In genomic region chr17:50476545-50477315, GRCh38 we compare ENCODE assay signal across 1 cellular context.
TF ChIP-seq lines count a peak whose summit lies in the region.

No MANE protein-coding gene starts in this region.

TF ChIP-seq in HepG2, 621 proteins besides CTCF, POLR2A, EP300 and RAD21 (continued from another document and continues in another):
- TF ChIP-seq, protein P1, sequence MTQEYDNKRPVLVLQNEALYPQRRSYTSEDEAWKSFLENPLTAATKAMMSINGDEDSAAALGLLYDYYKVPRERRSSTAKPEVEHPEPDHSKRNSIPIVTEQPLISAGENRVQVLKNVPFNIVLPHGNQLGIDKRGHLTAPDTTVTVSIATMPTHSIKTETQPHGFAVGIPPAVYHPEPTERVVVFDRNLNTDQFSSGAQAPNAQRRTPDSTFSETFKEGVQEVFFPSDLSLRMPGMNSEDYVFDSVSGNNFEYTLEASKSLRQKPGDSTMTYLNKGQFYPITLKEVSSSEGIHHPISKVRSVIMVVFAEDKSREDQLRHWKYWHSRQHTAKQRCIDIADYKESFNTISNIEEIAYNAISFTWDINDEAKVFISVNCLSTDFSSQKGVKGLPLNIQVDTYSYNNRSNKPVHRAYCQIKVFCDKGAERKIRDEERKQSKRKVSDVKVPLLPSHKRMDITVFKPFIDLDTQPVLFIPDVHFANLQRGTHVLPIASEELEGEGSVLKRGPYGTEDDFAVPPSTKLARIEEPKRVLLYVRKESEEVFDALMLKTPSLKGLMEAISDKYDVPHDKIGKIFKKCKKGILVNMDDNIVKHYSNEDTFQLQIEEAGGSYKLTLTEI (CRISPR knock-in tag; conservative IDR thresholded peaks at IDR 0.05) = no peak
- TF ChIP-seq SKI (IDR thresholded peaks at IDR 0.05; ENCODE audit: partially characterized antibody) (no peak), HDAC1 (CRISPR knock-in tag; IDR thresholded peaks at IDR 0.05) (peak; percentile 47; the same call in 1 of the 2 replicates), ZNF563 (CRISPR knock-in tag; IDR thresholded peaks at IDR 0.05) (no peak), MIER2 (CRISPR knock-in tag; IDR thresholded peaks at IDR 0.05) (no peak), TEF (CRISPR knock-in tag; IDR thresholded peaks at IDR 0.05) (peak; percentile 94), MXD3 (CRISPR knock-in tag; IDR thresholded peaks at IDR 0.05) (no peak), NCOA2 (CRISPR knock-in tag; IDR thresholded peaks at IDR 0.05) (no peak), NR2F2 (IDR thresholded peaks at IDR 0.05; ENCODE audit: borderline replicate concordance, low read depth) (no peak; the same call in 1 of the 2 replicates), ZBTB2 (CRISPR knock-in tag; IDR thresholded peaks at IDR 0.05; ENCODE audit: low read depth) (no peak), WIZ (CRISPR knock-in tag; IDR thresholded peaks at IDR 0.05) (no peak), ZNF383 (CRISPR knock-in tag; IDR thresholded peaks at IDR 0.05; ENCODE audit: borderline replicate concordance) (no peak), ZSCAN12 (CRISPR knock-in tag; IDR thresholded peaks at IDR 0.05) (no peak), MBD4 (IDR thresholded peaks at IDR 0.05; ENCODE audit: borderline replicate concordance, low read length) (no peak), CCDC6 (CRISPR knock-in tag; IDR thresholded peaks at IDR 0.05) (no peak), TSC22D2 (CRISPR knock-in tag; IDR thresholded peaks at IDR 0.05; ENCODE audit: borderline replicate concordance) (no peak), SOX5 (CRISPR knock-in tag; IDR thresholded peaks at IDR 0.05; ENCODE audit: borderline replicate concordance) (peak; percentile 41; the same call in 1 of the 2 replicates), ZNF720 (CRISPR knock-in tag; IDR thresholded peaks at IDR 0.05) (no peak), ZSCAN30 (CRISPR knock-in tag; IDR thresholded peaks at IDR 0.05) (no peak), ZNF883 (CRISPR knock-in tag; IDR thresholded peaks at IDR 0.05; ENCODE audit: not compliant biosample characterization) (no peak), ZNF772 (CRISPR knock-in tag; IDR thresholded peaks at IDR 0.05) (peak; percentile 89), ZBTB20 (CRISPR knock-in tag; IDR thresholded peaks at IDR 0.05; ENCODE audit: borderline replicate concordance, low read depth) (peak; percentile 78; the same call in 1 of the 2 replicates), ZFAT (CRISPR knock-in tag; conservative IDR thresholded peaks at IDR 0.05) (no peak), CHCHD3 (CRISPR knock-in tag; IDR thresholded peaks at IDR 0.05) (no peak), HNF4A (CRISPR knock-in tag; IDR thresholded peaks at IDR 0.05) (peak; percentile 73), HNRNPL (IDR thresholded peaks at IDR 0.05; ENCODE audit: low read depth, low read length) (no peak), ZNF557 (CRISPR knock-in tag; IDR thresholded peaks at IDR 0.05) (no peak), ZNF232 (CRISPR knock-in tag; IDR thresholded peaks at IDR 0.05; ENCODE audit: borderline replicate concordance) (0 out of 2 replicates have a peak, but pooled peaks have one; percentile 2), ZMYM3 (CRISPR knock-in tag; IDR thresholded peaks at IDR 0.05) (peak; percentile 62; the same call in 1 of the 2 replicates), ARNTL (CRISPR knock-in tag; IDR thresholded peaks at IDR 0.05) (peak; percentile 97), CENPT (CRISPR knock-in tag; IDR thresholded peaks at IDR 0.05; ENCODE audit: low read depth) (no peak), MED1 (CRISPR knock-in tag; IDR thresholded peaks at IDR 0.05) (peak; percentile 60; the same call in 1 of the 2 replicates), KLF16 (CRISPR knock-in tag; IDR thresholded peaks at IDR 0.05) (peak in 1 of 2 experiments; percentile 43; a peak in 1 of 4 replicates), DBP (CRISPR knock-in tag; IDR thresholded peaks at IDR 0.05; ENCODE audit: not compliant biosample characterization) (no peak), FOXJ3 (CRISPR knock-in tag; IDR thresholded peaks at IDR 0.05; ENCODE audit: borderline replicate concordance) (no peak), ZNF552 (CRISPR knock-in tag; IDR thresholded peaks at IDR 0.05; ENCODE audit: borderline replicate concordance) (no peak), IRX3 (CRISPR knock-in tag; IDR thresholded peaks at IDR 0.05; ENCODE audit: borderline replicate concordance, low read depth) (no peak)
- TF ChIP-seq, protein P2, sequence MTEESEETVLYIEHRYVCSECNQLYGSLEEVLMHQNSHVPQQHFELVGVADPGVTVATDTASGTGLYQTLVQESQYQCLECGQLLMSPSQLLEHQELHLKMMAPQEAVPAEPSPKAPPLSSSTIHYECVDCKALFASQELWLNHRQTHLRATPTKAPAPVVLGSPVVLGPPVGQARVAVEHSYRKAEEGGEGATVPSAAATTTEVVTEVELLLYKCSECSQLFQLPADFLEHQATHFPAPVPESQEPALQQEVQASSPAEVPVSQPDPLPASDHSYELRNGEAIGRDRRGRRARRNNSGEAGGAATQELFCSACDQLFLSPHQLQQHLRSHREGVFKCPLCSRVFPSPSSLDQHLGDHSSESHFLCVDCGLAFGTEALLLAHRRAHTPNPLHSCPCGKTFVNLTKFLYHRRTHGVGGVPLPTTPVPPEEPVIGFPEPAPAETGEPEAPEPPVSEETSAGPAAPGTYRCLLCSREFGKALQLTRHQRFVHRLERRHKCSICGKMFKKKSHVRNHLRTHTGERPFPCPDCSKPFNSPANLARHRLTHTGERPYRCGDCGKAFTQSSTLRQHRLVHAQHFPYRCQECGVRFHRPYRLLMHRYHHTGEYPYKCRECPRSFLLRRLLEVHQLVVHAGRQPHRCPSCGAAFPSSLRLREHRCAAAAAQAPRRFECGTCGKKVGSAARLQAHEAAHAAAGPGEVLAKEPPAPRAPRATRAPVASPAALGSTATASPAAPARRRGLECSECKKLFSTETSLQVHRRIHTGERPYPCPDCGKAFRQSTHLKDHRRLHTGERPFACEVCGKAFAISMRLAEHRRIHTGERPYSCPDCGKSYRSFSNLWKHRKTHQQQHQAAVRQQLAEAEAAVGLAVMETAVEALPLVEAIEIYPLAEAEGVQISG (CRISPR knock-in tag; IDR thresholded peaks at IDR 0.05) = peak; percentile 22; the same call in 1 of the 2 replicates
- TF ChIP-seq, protein P3, sequence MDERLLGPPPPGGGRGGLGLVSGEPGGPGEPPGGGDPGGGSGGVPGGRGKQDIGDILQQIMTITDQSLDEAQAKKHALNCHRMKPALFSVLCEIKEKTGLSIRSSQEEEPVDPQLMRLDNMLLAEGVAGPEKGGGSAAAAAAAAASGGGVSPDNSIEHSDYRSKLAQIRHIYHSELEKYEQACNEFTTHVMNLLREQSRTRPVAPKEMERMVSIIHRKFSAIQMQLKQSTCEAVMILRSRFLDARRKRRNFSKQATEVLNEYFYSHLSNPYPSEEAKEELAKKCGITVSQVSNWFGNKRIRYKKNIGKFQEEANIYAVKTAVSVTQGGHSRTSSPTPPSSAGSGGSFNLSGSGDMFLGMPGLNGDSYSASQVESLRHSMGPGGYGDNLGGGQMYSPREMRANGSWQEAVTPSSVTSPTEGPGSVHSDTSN (CRISPR knock-in tag; IDR thresholded peaks at IDR 0.05) = no peak
- TF ChIP-seq, protein P4, sequence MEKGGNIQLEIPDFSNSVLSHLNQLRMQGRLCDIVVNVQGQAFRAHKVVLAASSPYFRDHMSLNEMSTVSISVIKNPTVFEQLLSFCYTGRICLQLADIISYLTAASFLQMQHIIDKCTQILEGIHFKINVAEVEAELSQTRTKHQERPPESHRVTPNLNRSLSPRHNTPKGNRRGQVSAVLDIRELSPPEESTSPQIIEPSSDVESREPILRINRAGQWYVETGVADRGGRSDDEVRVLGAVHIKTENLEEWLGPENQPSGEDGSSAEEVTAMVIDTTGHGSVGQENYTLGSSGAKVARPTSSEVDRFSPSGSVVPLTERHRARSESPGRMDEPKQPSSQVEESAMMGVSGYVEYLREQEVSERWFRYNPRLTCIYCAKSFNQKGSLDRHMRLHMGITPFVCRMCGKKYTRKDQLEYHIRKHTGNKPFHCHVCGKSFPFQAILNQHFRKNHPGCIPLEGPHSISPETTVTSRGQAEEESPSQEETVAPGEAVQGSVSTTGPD (CRISPR knock-in tag; IDR thresholded peaks at IDR 0.05) = no peak
- TF ChIP-seq, protein P5, sequence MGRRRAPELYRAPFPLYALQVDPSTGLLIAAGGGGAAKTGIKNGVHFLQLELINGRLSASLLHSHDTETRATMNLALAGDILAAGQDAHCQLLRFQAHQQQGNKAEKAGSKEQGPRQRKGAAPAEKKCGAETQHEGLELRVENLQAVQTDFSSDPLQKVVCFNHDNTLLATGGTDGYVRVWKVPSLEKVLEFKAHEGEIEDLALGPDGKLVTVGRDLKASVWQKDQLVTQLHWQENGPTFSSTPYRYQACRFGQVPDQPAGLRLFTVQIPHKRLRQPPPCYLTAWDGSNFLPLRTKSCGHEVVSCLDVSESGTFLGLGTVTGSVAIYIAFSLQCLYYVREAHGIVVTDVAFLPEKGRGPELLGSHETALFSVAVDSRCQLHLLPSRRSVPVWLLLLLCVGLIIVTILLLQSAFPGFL (CRISPR knock-in tag; IDR thresholded peaks at IDR 0.05) = no peak
- TF ChIP-seq, protein P6, sequence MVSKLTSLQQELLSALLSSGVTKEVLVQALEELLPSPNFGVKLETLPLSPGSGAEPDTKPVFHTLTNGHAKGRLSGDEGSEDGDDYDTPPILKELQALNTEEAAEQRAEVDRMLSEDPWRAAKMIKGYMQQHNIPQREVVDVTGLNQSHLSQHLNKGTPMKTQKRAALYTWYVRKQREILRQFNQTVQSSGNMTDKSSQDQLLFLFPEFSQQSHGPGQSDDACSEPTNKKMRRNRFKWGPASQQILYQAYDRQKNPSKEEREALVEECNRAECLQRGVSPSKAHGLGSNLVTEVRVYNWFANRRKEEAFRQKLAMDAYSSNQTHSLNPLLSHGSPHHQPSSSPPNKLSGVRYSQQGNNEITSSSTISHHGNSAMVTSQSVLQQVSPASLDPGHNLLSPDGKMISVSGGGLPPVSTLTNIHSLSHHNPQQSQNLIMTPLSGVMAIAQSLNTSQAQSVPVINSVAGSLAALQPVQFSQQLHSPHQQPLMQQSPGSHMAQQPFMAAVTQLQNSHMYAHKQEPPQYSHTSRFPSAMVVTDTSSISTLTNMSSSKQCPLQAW (CRISPR knock-in tag; IDR thresholded peaks at IDR 0.05) = peak; percentile 43; the same call in 1 of the 2 replicates
